ENCODE assay signal across 1 cellular context in the genomic region with DNA sequence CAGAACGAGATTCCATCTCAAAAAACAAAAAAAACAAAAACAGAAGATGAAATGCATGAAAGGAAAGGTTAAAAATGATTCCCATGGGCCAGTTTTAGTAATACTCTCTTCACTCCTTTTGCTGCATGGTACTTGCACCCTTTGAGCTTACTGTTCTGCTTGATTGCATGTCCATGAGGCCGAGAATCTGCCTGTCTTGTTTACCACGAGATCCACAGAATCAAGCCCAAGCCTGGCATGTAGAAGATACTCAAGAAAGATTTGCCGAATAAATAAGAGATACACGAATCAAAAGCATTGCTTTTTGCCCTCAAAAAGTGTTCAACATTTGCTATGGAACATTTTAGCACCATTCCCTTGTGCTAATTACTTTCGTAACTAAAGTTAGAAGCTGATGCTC.
TF ChIP-seq lines count a peak whose summit lies in the region.

No MANE protein-coding gene starts in this region.

TF ChIP-seq in SK-N-SH treated with all-trans-retinoic acid at 6 μM for 48 hours, 23 proteins besides CTCF, POLR2A, EP300 and RAD21 (continued from another document):
- TF ChIP-seq, protein P1, sequence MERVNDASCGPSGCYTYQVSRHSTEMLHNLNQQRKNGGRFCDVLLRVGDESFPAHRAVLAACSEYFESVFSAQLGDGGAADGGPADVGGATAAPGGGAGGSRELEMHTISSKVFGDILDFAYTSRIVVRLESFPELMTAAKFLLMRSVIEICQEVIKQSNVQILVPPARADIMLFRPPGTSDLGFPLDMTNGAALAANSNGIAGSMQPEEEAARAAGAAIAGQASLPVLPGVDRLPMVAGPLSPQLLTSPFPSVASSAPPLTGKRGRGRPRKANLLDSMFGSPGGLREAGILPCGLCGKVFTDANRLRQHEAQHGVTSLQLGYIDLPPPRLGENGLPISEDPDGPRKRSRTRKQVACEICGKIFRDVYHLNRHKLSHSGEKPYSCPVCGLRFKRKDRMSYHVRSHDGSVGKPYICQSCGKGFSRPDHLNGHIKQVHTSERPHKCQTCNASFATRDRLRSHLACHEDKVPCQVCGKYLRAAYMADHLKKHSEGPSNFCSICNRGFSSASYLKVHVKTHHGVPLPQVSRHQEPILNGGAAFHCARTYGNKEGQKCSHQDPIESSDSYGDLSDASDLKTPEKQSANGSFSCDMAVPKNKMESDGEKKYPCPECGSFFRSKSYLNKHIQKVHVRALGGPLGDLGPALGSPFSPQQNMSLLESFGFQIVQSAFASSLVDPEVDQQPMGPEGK (CRISPR knock-in tag; IDR thresholded peaks at IDR 0.05; ENCODE audit: borderline replicate concordance): no peak
- TF ChIP-seq ZNF8 (CRISPR knock-in tag; IDR thresholded peaks at IDR 0.05) (no peak), ESRRG (CRISPR knock-in tag; IDR thresholded peaks at IDR 0.05) (no peak), ARNTL (CRISPR knock-in tag; IDR thresholded peaks at IDR 0.05; ENCODE audit: borderline replicate concordance, low read depth) (no peak), TOX (CRISPR knock-in tag; IDR thresholded peaks at IDR 0.05; ENCODE audit: borderline replicate concordance) (no peak), RARB (CRISPR knock-in tag; IDR thresholded peaks at IDR 0.05) (no peak), BACH2 (CRISPR knock-in tag; IDR thresholded peaks at IDR 0.05; ENCODE audit: borderline replicate concordance) (no peak), ZNF565 (CRISPR knock-in tag; conservative IDR thresholded peaks at IDR 0.05; ENCODE audit: low read depth) (no peak)
- TF ChIP-seq, protein P2, sequence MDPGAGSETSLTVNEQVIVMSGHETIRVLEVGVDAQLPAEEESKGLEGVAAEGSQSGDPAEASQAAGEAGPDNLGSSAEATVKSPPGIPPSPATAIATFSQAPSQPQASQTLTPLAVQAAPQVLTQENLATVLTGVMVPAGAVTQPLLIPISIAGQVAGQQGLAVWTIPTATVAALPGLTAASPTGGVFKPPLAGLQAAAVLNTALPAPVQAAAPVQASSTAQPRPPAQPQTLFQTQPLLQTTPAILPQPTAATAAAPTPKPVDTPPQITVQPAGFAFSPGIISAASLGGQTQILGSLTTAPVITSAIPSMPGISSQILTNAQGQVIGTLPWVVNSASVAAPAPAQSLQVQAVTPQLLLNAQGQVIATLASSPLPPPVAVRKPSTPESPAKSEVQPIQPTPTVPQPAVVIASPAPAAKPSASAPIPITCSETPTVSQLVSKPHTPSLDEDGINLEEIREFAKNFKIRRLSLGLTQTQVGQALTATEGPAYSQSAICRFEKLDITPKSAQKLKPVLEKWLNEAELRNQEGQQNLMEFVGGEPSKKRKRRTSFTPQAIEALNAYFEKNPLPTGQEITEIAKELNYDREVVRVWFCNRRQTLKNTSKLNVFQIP (CRISPR knock-in tag; IDR thresholded peaks at IDR 0.05; ENCODE audit: borderline replicate concordance, low read depth): no peak
